3 cellular contexts compared by ENCODE assay signal in genomic region chr16:8611122-8611521, GRCh38.
TF ChIP-seq lines count a peak whose summit lies in the region.

No MANE protein-coding gene starts in this region.

TF ChIP-seq in GM23338, 12 proteins besides CTCF, POLR2A, EP300 and RAD21:
- no peak for TF ChIP-seq ETS1 (IDR thresholded peaks at IDR 0.05)
- no peak for TF ChIP-seq POLR2AphosphoS5 (IDR thresholded peaks at IDR 0.05; ENCODE audit: low read depth)
- no peak for TF ChIP-seq EZH2 (IDR thresholded peaks at IDR 0.05; ENCODE audit: low read depth, unreplicated experiment)
- TF ChIP-seq JUNB (IDR thresholded peaks at IDR 0.05; ENCODE audit: unreplicated experiment): no peak
TF ChIP-seq in GM23338: peak in this region for 0.

TF ChIP-seq in H1, 55 proteins besides CTCF, POLR2A, EP300 and RAD21:
- TF ChIP-seq RFX5 (IDR thresholded peaks at IDR 0.05; ENCODE audit: borderline replicate concordance, low read depth, low read length): no peak
- peak; percentile 59; the same call in 1 of the 2 replicates for TF ChIP-seq KDM1A (IDR thresholded peaks at IDR 0.05; ENCODE audit: borderline replicate concordance, low read length)
TF ChIP-seq in H1: peak in this region for 1.

TF ChIP-seq in HEK293T, 16 proteins besides CTCF, POLR2A, EP300 and RAD21:
- TF ChIP-seq PKNOX1 (IDR thresholded peaks at IDR 0.05) (no peak), FOXM1 (IDR thresholded peaks at IDR 0.05; ENCODE audit: borderline replicate concordance) (no peak), NFRKB (IDR thresholded peaks at IDR 0.05) (no peak), FOXA1 (IDR thresholded peaks at IDR 0.05) (no peak), FOXK2 (IDR thresholded peaks at IDR 0.05) (no peak), CTBP1 (IDR thresholded peaks at IDR 0.05; ENCODE audit: borderline replicate concordance) (no peak), TARDBP (IDR thresholded peaks at IDR 0.05) (no peak), BHLHE40 (IDR thresholded peaks at IDR 0.05; ENCODE audit: borderline replicate concordance) (no peak), ELF4 (IDR thresholded peaks at IDR 0.05) (no peak), L3MBTL2 (conservative IDR thresholded peaks at IDR 0.05) (no peak), ARNT (IDR thresholded peaks at IDR 0.05) (no peak), SUZ12 (IDR thresholded peaks at IDR 0.05) (no peak), LEF1 (IDR thresholded peaks at IDR 0.05; ENCODE audit: borderline replicate concordance) (no peak), HDGF (IDR thresholded peaks at IDR 0.05; ENCODE audit: borderline replicate concordance) (no peak), ZNF384 (IDR thresholded peaks at IDR 0.05) (no peak)
